ENCODE assay signal across 21 cellular contexts in genomic region chr5:124515494-124516222, GRCh38.
"Had no signal": no experiment of that assay in that cellular context is flagged by ENCODE, and none has a peak within 500 bp of the region (broad histone marks: within the 10 kb centered on the region; RNA-seq: fewer than 3 reads in every experiment).

No MANE protein-coding gene starts in this region.

- H3K4me3 Mint-ChIP-seq: activated CD4-positive, alpha-beta memory T cell treated with anti-CD3 and anti-CD28 coated beads, Interleukin-2, amount 10 ng/mL, durations not matched to agents 7 days and 5 days; activated CD4-positive, alpha-beta T cell treated with anti-CD3 and anti-CD28 coated beads, Interleukin-2, amount 10 ng/mL, durations not matched to agents 24 days and 14 days; activated naive CD4-positive, alpha-beta T cell treated with anti-CD3 and anti-CD28 coated beads, Interleukin-2, amount 10 ng/mL, durations not matched to agents 7 days and 5 days; mesothelial cell of epicardium; naive thymus-derived CD8-positive, alpha-beta T cell; type B pancreatic cell had no signal

- H3K4me3 ChIP-seq: body of pancreas, cardiac muscle cell, gastroesophageal sphincter, lower lobe of right lung, spleen, testis had no signal

- H3K27me3 Mint-ChIP-seq: activated CD4-positive, alpha-beta memory T cell treated with anti-CD3 and anti-CD28 coated beads, Interleukin-2, amount 10 ng/mL, durations not matched to agents 7 days and 5 days; activated CD4-positive, alpha-beta T cell treated with anti-CD3 and anti-CD28 coated beads, Interleukin-2, amount 10 ng/mL, durations not matched to agents 24 days and 14 days; activated naive CD4-positive, alpha-beta T cell treated with anti-CD3 and anti-CD28 coated beads, Interleukin-2, amount 10 ng/mL, durations not matched to agents 7 days and 5 days; progenitor cell of endocrine pancreas had no signal

- H3K9me3 ChIP-seq: body of pancreas, gastroesophageal sphincter, lower lobe of right lung, spleen, testis had no signal

- FAIRE-seq: islet of Langerhans had no signal

- ATAC-seq: activated CD4-positive, CD25-positive, alpha-beta regulatory T cell treated with anti-CD3 and anti-CD28 coated beads, Interleukin-2, amount 50 U/mL, for 24 hours; body of pancreas; gastroesophageal sphincter; naive thymus-derived CD8-positive, alpha-beta T cell had no signal

- H3K27ac ChIP-seq: body of pancreas, cardiac muscle cell, lower lobe of right lung, spleen, testis had no signal

- H3K36me3 ChIP-seq: cardiac muscle cell, gastroesophageal sphincter, lower lobe of right lung, spleen had no signal

- H3K9me3 Mint-ChIP-seq: activated CD4-positive, alpha-beta memory T cell treated with anti-CD3 and anti-CD28 coated beads, Interleukin-2, amount 10 ng/mL, durations not matched to agents 7 days and 5 days; activated CD4-positive, alpha-beta T cell treated with anti-CD3 and anti-CD28 coated beads, Interleukin-2, amount 10 ng/mL, durations not matched to agents 24 days and 14 days; activated naive CD4-positive, alpha-beta T cell treated with anti-CD3 and anti-CD28 coated beads, Interleukin-2, amount 10 ng/mL, durations not matched to agents 7 days and 5 days; mesothelial cell of epicardium; type B pancreatic cell had no signal

- H3K4me1 ChIP-seq: body of pancreas, testis had no signal

- DNase-seq: activated CD4-positive, alpha-beta memory T cell treated with anti-CD3 and anti-CD28 coated beads, Interleukin-2, amount 10 ng/mL, durations not matched to agents 7 days and 5 days; activated CD4-positive, alpha-beta T cell treated with anti-CD3 and anti-CD28 coated beads, Interleukin-2, amount 10 ng/mL, durations not matched to agents 24 days and 14 days; activated effector memory CD4-positive, alpha-beta T cell treated with anti-CD3 and anti-CD28 coated beads, Interleukin-2, amount 50 U/mL, for 16 hours; activated naive CD4-positive, alpha-beta T cell treated with anti-CD3 and anti-CD28 coated beads, Interleukin-2, amount 10 ng/mL, durations not matched to agents 7 days and 5 days; body of pancreas; effector CD8-positive, alpha-beta T cell; head of caudate nucleus; lower lobe of right lung; naive thymus-derived CD8-positive, alpha-beta T cell; retina; spleen; stimulated activated CD4-positive, alpha-beta T cell treated with anti-CD3 and anti-CD28 coated beads, Interleukin-4, amount 100 ng/mL, for 1 hour; stimulated activated naive CD4-positive, alpha-beta T cell; testis had no signal

- H3K4me1 Mint-ChIP-seq: activated CD4-positive, alpha-beta memory T cell treated with anti-CD3 and anti-CD28 coated beads, Interleukin-2, amount 10 ng/mL, durations not matched to agents 7 days and 5 days; activated CD4-positive, alpha-beta T cell treated with anti-CD3 and anti-CD28 coated beads, Interleukin-2, amount 10 ng/mL, durations not matched to agents 24 days and 14 days; activated naive CD4-positive, alpha-beta T cell treated with anti-CD3 and anti-CD28 coated beads, Interleukin-2, amount 10 ng/mL, durations not matched to agents 7 days and 5 days had no signal

- H3K27ac Mint-ChIP-seq: activated CD4-positive, alpha-beta memory T cell treated with anti-CD3 and anti-CD28 coated beads, Interleukin-2, amount 10 ng/mL, durations not matched to agents 7 days and 5 days; activated CD4-positive, alpha-beta T cell treated with anti-CD3 and anti-CD28 coated beads, Interleukin-2, amount 10 ng/mL, durations not matched to agents 24 days and 14 days; activated naive CD4-positive, alpha-beta T cell treated with anti-CD3 and anti-CD28 coated beads, Interleukin-2, amount 10 ng/mL, durations not matched to agents 7 days and 5 days; mesothelial cell of epicardium; naive thymus-derived CD8-positive, alpha-beta T cell; progenitor cell of endocrine pancreas; type B pancreatic cell had no signal

- H3K36me3 Mint-ChIP-seq: activated naive CD4-positive, alpha-beta T cell treated with anti-CD3 and anti-CD28 coated beads, Interleukin-2, amount 10 ng/mL, durations not matched to agents 7 days and 5 days; mesothelial cell of epicardium; naive thymus-derived CD8-positive, alpha-beta T cell; type B pancreatic cell had no signal

- H3K27me3 ChIP-seq: body of pancreas, cardiac muscle cell, gastroesophageal sphincter, spleen, testis had no signal
